In the genomic region with DNA sequence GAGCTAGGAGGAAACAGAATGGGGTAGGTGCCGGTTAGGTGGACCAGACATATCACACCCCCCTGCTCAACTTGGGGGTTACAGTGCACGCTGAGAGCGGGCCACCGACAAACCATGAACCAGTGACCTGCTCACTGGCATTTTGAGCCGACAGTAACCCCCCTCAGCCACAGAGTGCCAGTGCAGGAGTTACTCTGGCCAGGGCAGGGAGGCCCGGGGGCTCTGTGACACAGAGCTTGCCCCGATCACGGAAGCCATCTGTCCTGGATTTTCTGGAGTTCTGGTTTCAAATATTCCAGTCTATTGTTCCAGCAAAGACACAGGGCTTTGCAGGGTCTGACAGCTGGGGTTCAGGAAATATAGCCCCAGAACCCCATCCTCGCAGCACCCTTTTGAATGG, we compare ENCODE assay signal across 2 cellular contexts.
TF ChIP-seq lines count a peak whose summit lies in the region.

No MANE protein-coding gene starts in this region.

TF ChIP-seq in GM23338, 12 proteins besides CTCF, POLR2A, EP300 and RAD21:
- TF ChIP-seq CREB1 (CRISPR knock-in tag; IDR thresholded peaks at IDR 0.05; ENCODE audit: low read depth) = no peak
- TF ChIP-seq ZNF331 (CRISPR knock-in tag; IDR thresholded peaks at IDR 0.05; ENCODE audit: low read depth) = no peak
- no peak for TF ChIP-seq JUNB (IDR thresholded peaks at IDR 0.05; ENCODE audit: unreplicated experiment)
- TF ChIP-seq STAT1 (IDR thresholded peaks at IDR 0.05; ENCODE audit: unreplicated experiment) = no peak
- TF ChIP-seq, protein P1, sequence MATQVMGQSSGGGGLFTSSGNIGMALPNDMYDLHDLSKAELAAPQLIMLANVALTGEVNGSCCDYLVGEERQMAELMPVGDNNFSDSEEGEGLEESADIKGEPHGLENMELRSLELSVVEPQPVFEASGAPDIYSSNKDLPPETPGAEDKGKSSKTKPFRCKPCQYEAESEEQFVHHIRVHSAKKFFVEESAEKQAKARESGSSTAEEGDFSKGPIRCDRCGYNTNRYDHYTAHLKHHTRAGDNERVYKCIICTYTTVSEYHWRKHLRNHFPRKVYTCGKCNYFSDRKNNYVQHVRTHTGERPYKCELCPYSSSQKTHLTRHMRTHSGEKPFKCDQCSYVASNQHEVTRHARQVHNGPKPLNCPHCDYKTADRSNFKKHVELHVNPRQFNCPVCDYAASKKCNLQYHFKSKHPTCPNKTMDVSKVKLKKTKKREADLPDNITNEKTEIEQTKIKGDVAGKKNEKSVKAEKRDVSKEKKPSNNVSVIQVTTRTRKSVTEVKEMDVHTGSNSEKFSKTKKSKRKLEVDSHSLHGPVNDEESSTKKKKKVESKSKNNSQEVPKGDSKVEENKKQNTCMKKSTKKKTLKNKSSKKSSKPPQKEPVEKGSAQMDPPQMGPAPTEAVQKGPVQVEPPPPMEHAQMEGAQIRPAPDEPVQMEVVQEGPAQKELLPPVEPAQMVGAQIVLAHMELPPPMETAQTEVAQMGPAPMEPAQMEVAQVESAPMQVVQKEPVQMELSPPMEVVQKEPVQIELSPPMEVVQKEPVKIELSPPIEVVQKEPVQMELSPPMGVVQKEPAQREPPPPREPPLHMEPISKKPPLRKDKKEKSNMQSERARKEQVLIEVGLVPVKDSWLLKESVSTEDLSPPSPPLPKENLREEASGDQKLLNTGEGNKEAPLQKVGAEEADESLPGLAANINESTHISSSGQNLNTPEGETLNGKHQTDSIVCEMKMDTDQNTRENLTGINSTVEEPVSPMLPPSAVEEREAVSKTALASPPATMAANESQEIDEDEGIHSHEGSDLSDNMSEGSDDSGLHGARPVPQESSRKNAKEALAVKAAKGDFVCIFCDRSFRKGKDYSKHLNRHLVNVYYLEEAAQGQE (IDR thresholded peaks at IDR 0.05; ENCODE audit: unreplicated experiment) = no peak
- TF ChIP-seq ZNF114 (CRISPR knock-in tag; IDR thresholded peaks at IDR 0.05) = no peak
- TF ChIP-seq POLR2AphosphoS5 (IDR thresholded peaks at IDR 0.05; ENCODE audit: low read depth) = no peak
TF ChIP-seq in GM23338: peak in this region for 0.

TF ChIP-seq in H1, 55 proteins besides CTCF, POLR2A, EP300 and RAD21 (continued from another document):
- TF ChIP-seq CHD1 (IDR thresholded peaks at IDR 0.05; ENCODE audit: low read depth, low read length) = no peak
- TF ChIP-seq, protein P2, sequence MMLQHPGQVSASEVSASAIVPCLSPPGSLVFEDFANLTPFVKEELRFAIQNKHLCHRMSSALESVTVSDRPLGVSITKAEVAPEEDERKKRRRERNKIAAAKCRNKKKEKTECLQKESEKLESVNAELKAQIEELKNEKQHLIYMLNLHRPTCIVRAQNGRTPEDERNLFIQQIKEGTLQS (IDR thresholded peaks at IDR 0.05; ENCODE audit: insufficient read depth, low read depth, low read length) = no peak
- no peak for TF ChIP-seq CBX5 (IDR thresholded peaks at IDR 0.05; ENCODE audit: low read depth, low read length)
- TF ChIP-seq SRF (IDR thresholded peaks at IDR 0.05; ENCODE audit: low read depth, low read length) = no peak
- no peak for TF ChIP-seq HDAC6 (IDR thresholded peaks at IDR 0.05; ENCODE audit: low read depth, low read length)
- TF ChIP-seq CHD2 (IDR thresholded peaks at IDR 0.05; ENCODE audit: low read length) = no peak
- no peak for TF ChIP-seq SP2 (IDR thresholded peaks at IDR 0.05; ENCODE audit: low read length)
- no peak for TF ChIP-seq ZNF274 (IDR thresholded peaks at IDR 0.05; ENCODE audit: borderline replicate concordance, extremely low read depth, low read length)
- TF ChIP-seq, protein P3, sequence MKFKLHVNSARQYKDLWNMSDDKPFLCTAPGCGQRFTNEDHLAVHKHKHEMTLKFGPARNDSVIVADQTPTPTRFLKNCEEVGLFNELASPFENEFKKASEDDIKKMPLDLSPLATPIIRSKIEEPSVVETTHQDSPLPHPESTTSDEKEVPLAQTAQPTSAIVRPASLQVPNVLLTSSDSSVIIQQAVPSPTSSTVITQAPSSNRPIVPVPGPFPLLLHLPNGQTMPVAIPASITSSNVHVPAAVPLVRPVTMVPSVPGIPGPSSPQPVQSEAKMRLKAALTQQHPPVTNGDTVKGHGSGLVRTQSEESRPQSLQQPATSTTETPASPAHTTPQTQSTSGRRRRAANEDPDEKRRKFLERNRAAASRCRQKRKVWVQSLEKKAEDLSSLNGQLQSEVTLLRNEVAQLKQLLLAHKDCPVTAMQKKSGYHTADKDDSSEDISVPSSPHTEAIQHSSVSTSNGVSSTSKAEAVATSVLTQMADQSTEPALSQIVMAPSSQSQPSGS (IDR thresholded peaks at IDR 0.05; ENCODE audit: low read length) = no peak
- no peak for TF ChIP-seq BRCA1 (IDR thresholded peaks at IDR 0.05; ENCODE audit: low read depth, low read length)
- no peak for TF ChIP-seq GTF2F1 (IDR thresholded peaks at IDR 0.05; ENCODE audit: borderline replicate concordance, low read depth, low read length)
- no peak for TF ChIP-seq RFX5 (IDR thresholded peaks at IDR 0.05; ENCODE audit: borderline replicate concordance, low read depth, low read length)
- TF ChIP-seq HDAC2 (IDR thresholded peaks at IDR 0.05; ENCODE audit: borderline replicate concordance in 1 of 2, low read depth in 2 of 2, low read length in 2 of 2) = no peak
- TF ChIP-seq PHF8 (conservative IDR thresholded peaks at IDR 0.05; ENCODE audit: low read depth, low read length) = no peak
- TF ChIP-seq TBP (IDR thresholded peaks at IDR 0.05; ENCODE audit: low read depth, low read length) = no peak
- TF ChIP-seq SP1 (IDR thresholded peaks at IDR 0.05; ENCODE audit: low read depth, low read length) = no peak
- TF ChIP-seq CEBPB (IDR thresholded peaks at IDR 0.05; ENCODE audit: low read depth, low read length) = no peak
